Comparison of ENCODE assay signal across 8 cellular contexts in genomic region chr17:80101160-80101945, GRCh38. TPM values are rescaled to one million over a fixed set of nuclear protein-coding genes. Genes with fewer than 3 reads are reported as not detected.
DNase-seq lines count a peak whose midpoint lies in the region; ATAC-seq and TF ChIP-seq lines count a peak whose summit lies in the region.

Gene GAA (plus strand): TSS chr17:80101581. CDS start chr17:80104587, 3,006 bp downstream.

- peaks cover 20% of the 10 kb centered on the region for H3K4me1 ChIP-seq in CD4-positive, alpha-beta memory T cell (ENCODE audit: insufficient read depth, low read length)
- H3K4me1 ChIP-seq in OCI-LY1 (ENCODE audit: insufficient read depth, low read length, severe bottlenecking), result peaks cover 16% of the 10 kb centered on the region
- peaks cover 7% of the 10 kb centered on the region for H3K4me1 ChIP-seq in mucosa of descending colon (ENCODE audit: low read depth)

- CTCF ChIA-PET in CD4-positive, alpha-beta memory T cell (lab: Charles Lee; ENCODE audit: partially characterized antibody), result interaction anchor here (0.6 to 2.6 kb wide), 14 partner anchors 8 to 373 kb away, joined by 3 to 16 read pairs (median 7); partner anchors contain the start of gene EIF4A3

- POLR2A ChIA-PET in CD4-positive, alpha-beta memory T cell (lab: Charles Lee; ENCODE audit: partially characterized antibody), result interaction anchor here (0.8 to 3.8 kb wide), 21 partner anchors 9 to 1137 kb away, joined by 3 to 36 read pairs (median 4); partner anchors contain the start of genes CBX4, CBX8, EIF4A3 and ENDOV

- H3K27me3 ChIP-seq in CD4-positive, alpha-beta memory T cell (ENCODE audit: insufficient read depth, low read length), result no peaks in the 10 kb centered on the region
- H3K27me3 ChIP-seq in OCI-LY1 (ENCODE audit: insufficient read depth, low read length), result peaks cover 6% of the 10 kb centered on the region; the same call in 1 of the 2 replicates

- peaks cover 0 to 2% of the 10 kb centered on the region in 2 donors for H3K27me3 Mint-ChIP-seq in CD4-positive, alpha-beta memory T cell

- H3K9me3 Mint-ChIP-seq in CD4-positive, alpha-beta memory T cell, result no peaks in the 10 kb centered on the region

- H3K4me2 ChIP-seq in OCI-LY1 (ENCODE audit: low read length), result peak within 1 kb of the TSS; percentile 100

- H4K20me1 ChIP-seq in OCI-LY1 (ENCODE audit: insufficient read depth, low read length), result no peaks in the 10 kb centered on the region

- peak within 1 kb of the TSS; percentile 80 to 94 (median 88) for H3K27ac Mint-ChIP-seq in CD4-positive, alpha-beta memory T cell

- peak; percentile 58 for TF ChIP-seq CTCF in OCI-LY1 (IDR thresholded peaks at IDR 0.05; ENCODE audit: low read length)
- peak; percentile 38 for TF ChIP-seq CTCF in epithelial cell of esophagus (IDR thresholded peaks at IDR 0.05; ENCODE audit: insufficient read depth, low read depth, low read length, missing control alignments)
- TF ChIP-seq CTCF in mucosa of descending colon (IDR thresholded peaks at IDR 0.05), result peak; percentile 92

- H3K4me1 Mint-ChIP-seq in CD4-positive, alpha-beta memory T cell, result peaks cover 12 to 31% (median 16%) of the 10 kb centered on the region in 4 donors

- no peaks in the 10 kb centered on the region for H3F3A ChIP-seq in OCI-LY1 (ENCODE audit: insufficient read depth, low read length)

- no peaks in the 10 kb centered on the region for H3K36me3 ChIP-seq in CD4-positive, alpha-beta memory T cell (ENCODE audit: insufficient read depth, low read length)
- H3K36me3 ChIP-seq in OCI-LY1 (ENCODE audit: insufficient read depth, low read length) (no peaks in the 10 kb centered on the region), mucosa of descending colon (ENCODE audit: low read depth) (no peaks in the 10 kb centered on the region)

- peak within 1 kb of the TSS; percentile 89 for H3K9ac ChIP-seq in OCI-LY1 (ENCODE audit: low read length)

- peak within 1 kb of the TSS; percentile 52 to 82 for H3K4me3 ChIP-seq in CD4-positive, alpha-beta memory T cell (ENCODE audit: low read length in 2 of 2)
- peak within 1 kb of the TSS; percentile 87 for H3K4me3 ChIP-seq in OCI-LY1 (ENCODE audit: low read depth, low read length, poor library complexity, severe bottlenecking)
- H3K4me3 ChIP-seq in epithelial cell of esophagus (ENCODE audit: low read length), result peak within 1 kb of the TSS; percentile 90
- peak within 1 kb of the TSS; percentile 86 for H3K4me3 ChIP-seq in mucosa of descending colon

- no peaks in the 10 kb centered on the region for H3K9me3 ChIP-seq in CD4-positive, alpha-beta memory T cell (ENCODE audit: control insufficient read depth in 1 of 2, low read length in 2 of 2)
- H3K9me3 ChIP-seq in OCI-LY1 (ENCODE audit: low read length) (no peaks in the 10 kb centered on the region), mucosa of descending colon (no peaks in the 10 kb centered on the region)

- H3K4me3 Mint-ChIP-seq in CD4-positive, alpha-beta memory T cell, result peak within 1 kb of the TSS; percentile 87 to 92 (median 90)

- intact Hi-C loops in CD4-positive, alpha-beta memory T cell (cut with micrococcal nuclease), result loop anchor here (1.0 to 2.0 kb wide), 2 partner anchors 45 to 152 kb away; partner anchors contain the start of gene EIF4A3
- intact Hi-C loops in mucosa of descending colon (cut with DNase I, micrococcal nuclease), result no loop called here

- ATAC-seq in GM19397 (IDR thresholded peaks at IDR 0.05; ENCODE audit: unreplicated experiment) (peak; percentile 86), mucosa of descending colon (peak; percentile 95)

- H3K9me2 ChIP-seq in OCI-LY1 (ENCODE audit: low read depth, low read length), result no peaks in the 10 kb centered on the region

- no peaks in the 10 kb centered on the region for H3K79me2 ChIP-seq in OCI-LY1 (ENCODE audit: insufficient read depth, low read length)

- peaks cover 0 to 4% of the 10 kb centered on the region in 2 donors for H3K36me3 Mint-ChIP-seq in CD4-positive, alpha-beta memory T cell

- H2AFZ ChIP-seq in OCI-LY1 (ENCODE audit: low read length), result peak within 1 kb of the TSS; percentile 48

- peak within 1 kb of the TSS; percentile 76 for H3K27ac ChIP-seq in CD4-positive, alpha-beta memory T cell (ENCODE audit: low read depth, low read length)
- H3K27ac ChIP-seq in OCI-LY1 (ENCODE audit: low read depth, low read length, poor library complexity, severe bottlenecking), result no peak within 1 kb of the TSS

- DNase-seq in CD4-positive, alpha-beta memory T cell, result peak; percentile 79 to 93 (median 89)
- DNase-seq in HT1080 (ENCODE audit: low read depth), result peak; percentile 68
- peak; percentile 83 for DNase-seq in activated T-cell treated with anti-CD3 and anti-CD28 coated beads for 1 hour (ENCODE audit: low read depth)
- DNase-seq in epithelial cell of esophagus (ENCODE audit: low read depth), result peak; percentile 79
- DNase-seq in mucosa of descending colon, result peak; percentile 87 to 93 (median 89)
- peak; percentile 83 for DNase-seq in stimulated activated CD8-positive, alpha-beta memory T cell treated with anti-CD3 and anti-CD28 coated beads, Interleukin-4, amount 100 ng/mL, for 24 hours (ENCODE audit: low read depth)

RNA-seq across cellular contexts. Expression of gene GAA, which starts in this region (rescaled TPM):
- 10 to 100 TPM; 41.1 to 44.8 TPM for total RNA-seq in CD4-positive, alpha-beta memory T cell
- polyA plus RNA-seq in CD4-positive, alpha-beta memory T cell, result 10 to 100 TPM; 14.5 to 15.3 TPM
- 9.8 and 10.0 TPM in 2 replicates for total RNA-seq in HT1080 (2014; rRNA removed; shearing (Covaris generic))
- polyA plus RNA-seq in HT1080 (2015; cell fraction: cytosol; rRNA removed), result 29.7 and 31.2 TPM in 2 replicates
- 131 and 136 TPM in 2 replicates for polyA plus RNA-seq in HT1080 (2015; cell fraction: nucleus; rRNA removed)
- total RNA-seq in mucosa of descending colon, result 10 to 100 TPM; 23.4 to 50.0 (median 49.3) TPM

Comparison
In these comparisons a context has a peak if more than half of its experiments do, and no peak if none do; other contexts are left out.
1. CTCF ChIP-seq: peak in every context shown above with its lines; median percentile 92 in mucosa of descending colon; 58 in OCI-LY1; 38 in epithelial cell of esophagus.